In the genomic region with DNA sequence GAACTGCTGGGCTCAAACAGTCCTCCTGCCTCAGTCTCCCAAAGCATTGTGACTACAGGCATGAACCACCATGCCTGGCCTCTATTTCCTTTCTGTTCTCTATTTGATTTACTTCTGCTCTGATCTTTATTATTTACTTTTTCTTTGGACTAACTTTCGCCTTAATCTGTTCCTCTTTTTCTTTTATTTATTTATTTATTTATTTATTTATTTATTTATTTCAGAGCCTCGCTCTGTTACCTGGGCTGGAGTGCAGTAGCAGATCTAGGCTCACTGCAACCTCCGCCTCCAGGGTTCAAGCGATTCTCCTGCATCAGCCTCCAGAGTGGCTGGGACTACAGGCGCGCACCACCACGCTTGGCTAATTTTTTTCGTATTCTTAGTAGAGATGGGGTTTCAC, we compare ENCODE assay signal across 27 cellular contexts.
"Had no signal": no experiment of that assay in that cellular context is flagged by ENCODE, and none has a peak within 500 bp of the region (broad histone marks: within the 10 kb centered on the region; RNA-seq: fewer than 3 reads in every experiment).

No MANE protein-coding gene starts in this region.

- H3K4me1 ChIP-seq: stomach, suprapubic skin, testis, thyroid gland, tibial artery, tibial nerve, transverse colon, upper lobe of left lung, upper lobe of right lung, uterus, vagina had no signal

- DNase-seq: stimulated activated CD4-positive, alpha-beta T cell treated with anti-CD3 and anti-CD28 coated beads, Interleukin-2, amount 100 ng/mL, for 48 hours; stimulated activated CD4-positive, alpha-beta T cell treated with anti-CD3 and anti-CD28 coated beads, Interleukin-4, amount 100 ng/mL, for 1 hour; stimulated activated CD4-positive, alpha-beta T cell treated with anti-CD3 and anti-CD28 coated beads, Interleukin-4, amount 100 ng/mL, for 24 hours; stimulated activated CD4-positive, alpha-beta T cell treated with anti-CD3 and anti-CD28 coated beads, Interleukin-4, amount 100 ng/mL, for 4 hours; stimulated activated CD8-positive, alpha-beta memory T cell treated with anti-CD3 and anti-CD28 coated beads, Interleukin-4, amount 100 ng/mL, for 48 hours; stimulated activated naive B cell treated with anti-CD40 and anti-IgM and Interleukin-4, amounts not matched to agents 10 μg/mL and 1 μg/mL and 100 μg/mL, for 72 hours; stimulated activated naive CD4-positive, alpha-beta T cell; stimulated activated naive CD4-positive, alpha-beta T cell treated with Interleukin-2 at 50 U/mL for 16 hours; stimulated activated naive CD8-positive, alpha-beta T cell treated with anti-CD3 and anti-CD28 coated beads, Interleukin-15, amount 100 ng/mL, for 72 hours; stimulated activated naive CD8-positive, alpha-beta T cell treated with anti-CD3 and anti-CD28 coated beads, Interleukin-15, Interleukin-2, amounts not matched to agents 100 U/mL and 50 U/mL, for 24 hours; stomach; substantia nigra; testis; thyroid gland; tibial artery; transverse colon; trophoblast cell; upper lobe of left lung; upper lobe of right lung; uterus had no signal

- H3K4me3 ChIP-seq: stomach, suprapubic skin, testis, thoracic aorta, thyroid gland, tibial artery, tibial nerve, transverse colon, upper lobe of left lung, upper lobe of right lung, uterus, vagina had no signal

- H3K9me3 ChIP-seq: suprapubic skin, testis, thoracic aorta, thyroid gland, tibial artery, vagina had no signal

- FAIRE-seq: urothelium cell line had no signal

- H3K36me3 ChIP-seq: stomach, suprapubic skin, thoracic aorta, thyroid gland, tibial artery, tibial nerve, transverse colon, upper lobe of left lung, upper lobe of right lung, uterus, vagina had no signal

- ATAC-seq: stimulated activated effector memory CD8-positive, alpha-beta T cell treated with anti-CD3 and anti-CD28 coated beads, Interleukin-12 subunit alpha, Interleukin-12 subunit beta, amount 100 ng/mL, for 72 hours; stimulated activated memory B cell treated with anti-CD40 and anti-IgM and Interleukin-4, amounts not matched to agents 10 μg/mL and 1 μg/mL and 100 μg/mL, for 72 hours; stimulated activated naive B cell treated with anti-CD40 and anti-IgM and Interleukin-4, amounts not matched to agents 10 μg/mL and 1 μg/mL and 100 μg/mL, for 72 hours; stimulated activated naive CD8-positive, alpha-beta T cell treated with anti-CD3 and anti-CD28 coated beads, Interleukin-15, amount 100 ng/mL, for 72 hours; stimulated activated naive CD8-positive, alpha-beta T cell treated with anti-CD3 and anti-CD28 coated beads, Interleukin-15, Interleukin-2, amounts not matched to agents 100 U/mL and 50 U/mL, for 24 hours; upper lobe of right lung had no signal

- H3K27ac ChIP-seq: stomach, suprapubic skin, testis, thoracic aorta, thyroid gland, tibial artery, tibial nerve, transverse colon, upper lobe of left lung, upper lobe of right lung, uterus, vagina had no signal
